Comparison of ENCODE assay signal across 9 cellular contexts in genomic region chr10:78960316-78960800, GRCh38.
A peak's percentile ranks its signal among the peaks of the same experiment; 100 is the strongest.
DNase-seq lines count a peak whose midpoint lies in the region; ATAC-seq and TF ChIP-seq lines count a peak whose summit lies in the region.
"Had no signal": no experiment of that assay in that cellular context is flagged by ENCODE, and none has a peak within 500 bp of the region (broad histone marks: within the 10 kb centered on the region; RNA-seq: fewer than 3 reads in every experiment).

No MANE protein-coding gene starts in this region.

- DNase-seq in NCI-H2227 (lab: John Stamatoyannopoulos, UW; ENCODE audit: unreplicated experiment) (peak; percentile 19), NCI-H2227 treated with DMSO at 0.1 percent for 48 hours (lab: John Stamatoyannopoulos, UW) (no peak), colonic mucosa (peak; percentile 61), lower lobe of right lung (peak; percentile 70), vagina (ENCODE audit: extremely low spot score in 2 of 2) (no peak), GF-D8 (lab: John Stamatoyannopoulos, UW) (no peak), SHP77 treated with DMSO at 0.1 percent for 48 hours (lab: John Stamatoyannopoulos, UW) (no peak), T-helper 2 cell (no peak)

- H3K4me1 ChIP-seq in colonic mucosa: no peaks in the 10 kb centered on the region
- H3K4me1 ChIP-seq in lower lobe of right lung: peaks cover 28% of the 10 kb centered on the region
- peaks cover 38% of the 10 kb centered on the region for H3K4me1 ChIP-seq in vagina
- H3K4me1 ChIP-seq: BLaER1 had no signal

- H3K4me3 ChIP-seq in colonic mucosa (no peak overlapping the region), lower lobe of right lung (no peak overlapping the region), vagina (no peak overlapping the region)
- H3K4me3 ChIP-seq: BLaER1 had no signal

- H3K9ac ChIP-seq in colonic mucosa (ENCODE audit: low read depth in 2 of 2, low read length in 2 of 2): no peak overlapping the region
- H3K9ac ChIP-seq: BLaER1 had no signal

- H3K27ac ChIP-seq in colonic mucosa (no peak overlapping the region), lower lobe of right lung (no peak overlapping the region), vagina (peak overlapping the region; percentile 56)
- H3K27ac ChIP-seq: BLaER1 had no signal

- intact Hi-C loops in colonic mucosa (cut with DNase I) (no loop called here), lower lobe of right lung (cut with DNase I) (no loop called here), vagina (cut with DNase I) (no loop called here)

- TF ChIP-seq POLR2A in vagina (IDR thresholded peaks at IDR 0.05): no peak

- H3K27me3 ChIP-seq in colonic mucosa: no peaks in the 10 kb centered on the region
- no peaks in the 10 kb centered on the region for H3K27me3 ChIP-seq in lower lobe of right lung (ENCODE audit: low read depth)
- H3K27me3 ChIP-seq in vagina: no peaks in the 10 kb centered on the region

- peak; percentile 42 to 49 for ATAC-seq in lower lobe of right lung

- no peak for TF ChIP-seq CTCF in colonic mucosa (IDR thresholded peaks at IDR 0.05)
- no peak for TF ChIP-seq CTCF in lower lobe of right lung (IDR thresholded peaks at IDR 0.05)
- TF ChIP-seq CTCF in vagina (IDR thresholded peaks at IDR 0.05): no peak

- H3K36me3 ChIP-seq in colonic mucosa (no peaks in the 10 kb centered on the region), lower lobe of right lung (no peaks in the 10 kb centered on the region), vagina (no peaks in the 10 kb centered on the region)
- H3K36me3 ChIP-seq: BLaER1 had no signal

- H3K9me3 ChIP-seq in colonic mucosa (no peaks in the 10 kb centered on the region), lower lobe of right lung (no peaks in the 10 kb centered on the region), vagina (no peaks in the 10 kb centered on the region)
- H3K9me3 ChIP-seq: BLaER1 had no signal

Comparison
In these comparisons a context has a peak if more than half of its experiments do, and no peak if none do; other contexts are left out.
1. DNase-seq: peak in NCI-H2227 (single experiment), colonic mucosa (single experiment) and lower lobe of right lung (single experiment); none in NCI-H2227 treated with DMSO at 0.1 percent for 48 hours (single experiment), vagina (0 of 2), GF-D8 (single experiment), SHP77 treated with DMSO at 0.1 percent for 48 hours (single experiment) and T-helper 2 cell (0 of 5).